ENCODE assay signal across 13 cellular contexts in the genomic region with DNA sequence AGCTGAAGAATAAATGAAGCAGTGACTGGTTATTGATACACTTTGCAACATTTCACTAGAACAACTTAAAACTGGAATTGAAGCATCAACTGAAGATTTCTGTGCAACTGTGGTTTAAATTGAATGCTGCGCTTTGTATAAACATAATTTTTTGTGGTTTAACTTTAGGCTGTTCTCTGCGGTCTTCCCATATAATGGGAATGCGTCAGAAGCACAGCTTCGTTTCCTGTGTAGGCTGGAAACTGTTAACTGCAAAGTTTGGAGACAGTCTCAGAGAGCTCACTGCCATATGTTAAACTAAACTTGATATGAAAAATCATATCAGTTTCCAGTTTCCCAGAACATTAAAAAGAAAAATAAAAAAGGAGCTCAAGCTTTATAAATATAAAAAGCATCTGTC.
A peak's percentile ranks its signal among the peaks of the same experiment; 100 is the strongest.
DNase-seq lines count a peak whose midpoint lies in the region; ATAC-seq and TF ChIP-seq lines count a peak whose summit lies in the region.
"Had no signal": no experiment of that assay in that cellular context is flagged by ENCODE, and none has a peak within 500 bp of the region (broad histone marks: within the 10 kb centered on the region; RNA-seq: fewer than 3 reads in every experiment).

No MANE protein-coding gene starts in this region.

- no peaks in the 10 kb centered on the region for H3K9me3 ChIP-seq in DND-41 (ENCODE audit: insufficient read depth, low read length, severe bottlenecking)
- H3K9me3 ChIP-seq: tibial artery had no signal

- no peak overlapping the region for H2AFZ ChIP-seq in DND-41 (ENCODE audit: low read depth, low read length)

- no peak overlapping the region for H3K4me3 ChIP-seq in DND-41 (ENCODE audit: low read depth in 1 of 2, low read length in 2 of 2)
- no peak overlapping the region for H3K4me3 ChIP-seq in astrocyte of the spinal cord (ENCODE audit: low read depth, low read length)
- H3K4me3 ChIP-seq: tibial artery had no signal

- no peak for TF ChIP-seq CTCF in DND-41 (IDR thresholded peaks at IDR 0.05; ENCODE audit: borderline replicate concordance, extremely low read depth, low read length, poor library complexity, severe bottlenecking)
- TF ChIP-seq CTCF in astrocyte of the spinal cord (IDR thresholded peaks at IDR 0.05; ENCODE audit: low read depth, low read length), result no peak
- TF ChIP-seq CTCF in nephron (IDR thresholded peaks at IDR 0.05; ENCODE audit: unreplicated experiment in 3 of 3), result no peak

- H3K4me1 Mint-ChIP-seq in nephron, result peaks cover 25% of the 10 kb centered on the region

- H3K9me3 Mint-ChIP-seq in nephron, result peaks cover 5% of the 10 kb centered on the region
- H3K9me3 Mint-ChIP-seq: H9 had no signal

- peaks cover 25% of the 10 kb centered on the region for H3K79me2 ChIP-seq in DND-41 (ENCODE audit: insufficient read depth, low read length)

- peak overlapping the region in 2 of 3 experiments; percentile 15 to 75 for H3K27ac Mint-ChIP-seq in nephron
- H3K27ac Mint-ChIP-seq: H9 had no signal

- H3K4me3 Mint-ChIP-seq in nephron, result no peak overlapping the region
- H3K4me3 Mint-ChIP-seq: H9 had no signal

- H3K9ac ChIP-seq in DND-41 (ENCODE audit: low read depth, low read length), result peak overlapping the region; percentile 59

- no peaks in the 10 kb centered on the region for H4K20me1 ChIP-seq in DND-41 (ENCODE audit: insufficient read depth, low read length)

- ATAC-seq in DND-41 (ENCODE audit: insufficient read depth, low read depth), result peak; percentile 81
- no peak for ATAC-seq in HG02885 (IDR thresholded peaks at IDR 0.05; ENCODE audit: poor library complexity, unreplicated experiment)
- no peak for ATAC-seq in HG02981 (IDR thresholded peaks at IDR 0.05; ENCODE audit: unreplicated experiment)

- peaks cover 25% of the 10 kb centered on the region for H3K36me3 ChIP-seq in DND-41 (ENCODE audit: insufficient read depth, low read length)
- H3K36me3 ChIP-seq: tibial artery had no signal

- peak overlapping the region; percentile 98 for H3K27ac ChIP-seq in DND-41 (ENCODE audit: low read length)
- H3K27ac ChIP-seq: tibial artery had no signal

- in situ Hi-C loops in astrocyte of the spinal cord (cut with HindIII; ENCODE audit: low sequenced_read_pairs), result no loop called here

- no peaks in the 10 kb centered on the region for H3K36me3 Mint-ChIP-seq in nephron (ENCODE audit: low read depth)

- H3K4me1 ChIP-seq in DND-41 (ENCODE audit: insufficient read depth, low read length), result peaks cover 86% of the 10 kb centered on the region
- H3K4me1 ChIP-seq: tibial artery had no signal

- H3K4me2 ChIP-seq in DND-41 (ENCODE audit: insufficient read depth, low read length), result peak overlapping the region; percentile 55

- H3K27me3 Mint-ChIP-seq in nephron (ENCODE audit: low read depth), result no peaks in the 10 kb centered on the region

- H3K27me3 ChIP-seq in DND-41 (ENCODE audit: insufficient read depth, low read length, poor library complexity), result no peaks in the 10 kb centered on the region
- H3K27me3 ChIP-seq: tibial artery had no signal

- DNase-seq in DND-41 (peak; percentile 72), LHCN-M2 (ENCODE audit: low read depth) (peak; percentile 84), astrocyte of the spinal cord (ENCODE audit: low read depth, low spot score) (peak; percentile 92), SK-N-DZ (ENCODE audit: low spot score) (no peak), NCI-H2029 treated with DMSO at 0.1 percent for 48 hours (lab: John Stamatoyannopoulos, UW) (no peak)
- DNase-seq: activated effector memory CD4-positive, alpha-beta T cell treated with Interleukin-2 at 50 U/mL for 16 hours; H9; NCI-H146; stimulated activated CD4-positive, alpha-beta T cell treated with anti-CD3 and anti-CD28 coated beads, Interleukin-4, amount 100 ng/mL, for 4 hours; tibial artery had no signal

Comparison
In these comparisons a context has a peak if more than half of its experiments do, and no peak if none do; other contexts are left out.
1. DNase-seq: peak in DND-41 (single experiment), LHCN-M2 (single experiment) and astrocyte of the spinal cord (single experiment); none in SK-N-DZ (single experiment) and NCI-H2029 treated with DMSO at 0.1 percent for 48 hours (single experiment).